2 cellular contexts compared by ENCODE assay signal in genomic region chr4:143714290-143714625, GRCh38.
TF ChIP-seq lines count a peak whose summit lies in the region.

No MANE protein-coding gene starts in this region.

TF ChIP-seq in GM23338, 12 proteins besides CTCF, POLR2A, EP300 and RAD21:
- TF ChIP-seq EZH2 (IDR thresholded peaks at IDR 0.05; ENCODE audit: low read depth, unreplicated experiment): no peak
- TF ChIP-seq, protein P1, sequence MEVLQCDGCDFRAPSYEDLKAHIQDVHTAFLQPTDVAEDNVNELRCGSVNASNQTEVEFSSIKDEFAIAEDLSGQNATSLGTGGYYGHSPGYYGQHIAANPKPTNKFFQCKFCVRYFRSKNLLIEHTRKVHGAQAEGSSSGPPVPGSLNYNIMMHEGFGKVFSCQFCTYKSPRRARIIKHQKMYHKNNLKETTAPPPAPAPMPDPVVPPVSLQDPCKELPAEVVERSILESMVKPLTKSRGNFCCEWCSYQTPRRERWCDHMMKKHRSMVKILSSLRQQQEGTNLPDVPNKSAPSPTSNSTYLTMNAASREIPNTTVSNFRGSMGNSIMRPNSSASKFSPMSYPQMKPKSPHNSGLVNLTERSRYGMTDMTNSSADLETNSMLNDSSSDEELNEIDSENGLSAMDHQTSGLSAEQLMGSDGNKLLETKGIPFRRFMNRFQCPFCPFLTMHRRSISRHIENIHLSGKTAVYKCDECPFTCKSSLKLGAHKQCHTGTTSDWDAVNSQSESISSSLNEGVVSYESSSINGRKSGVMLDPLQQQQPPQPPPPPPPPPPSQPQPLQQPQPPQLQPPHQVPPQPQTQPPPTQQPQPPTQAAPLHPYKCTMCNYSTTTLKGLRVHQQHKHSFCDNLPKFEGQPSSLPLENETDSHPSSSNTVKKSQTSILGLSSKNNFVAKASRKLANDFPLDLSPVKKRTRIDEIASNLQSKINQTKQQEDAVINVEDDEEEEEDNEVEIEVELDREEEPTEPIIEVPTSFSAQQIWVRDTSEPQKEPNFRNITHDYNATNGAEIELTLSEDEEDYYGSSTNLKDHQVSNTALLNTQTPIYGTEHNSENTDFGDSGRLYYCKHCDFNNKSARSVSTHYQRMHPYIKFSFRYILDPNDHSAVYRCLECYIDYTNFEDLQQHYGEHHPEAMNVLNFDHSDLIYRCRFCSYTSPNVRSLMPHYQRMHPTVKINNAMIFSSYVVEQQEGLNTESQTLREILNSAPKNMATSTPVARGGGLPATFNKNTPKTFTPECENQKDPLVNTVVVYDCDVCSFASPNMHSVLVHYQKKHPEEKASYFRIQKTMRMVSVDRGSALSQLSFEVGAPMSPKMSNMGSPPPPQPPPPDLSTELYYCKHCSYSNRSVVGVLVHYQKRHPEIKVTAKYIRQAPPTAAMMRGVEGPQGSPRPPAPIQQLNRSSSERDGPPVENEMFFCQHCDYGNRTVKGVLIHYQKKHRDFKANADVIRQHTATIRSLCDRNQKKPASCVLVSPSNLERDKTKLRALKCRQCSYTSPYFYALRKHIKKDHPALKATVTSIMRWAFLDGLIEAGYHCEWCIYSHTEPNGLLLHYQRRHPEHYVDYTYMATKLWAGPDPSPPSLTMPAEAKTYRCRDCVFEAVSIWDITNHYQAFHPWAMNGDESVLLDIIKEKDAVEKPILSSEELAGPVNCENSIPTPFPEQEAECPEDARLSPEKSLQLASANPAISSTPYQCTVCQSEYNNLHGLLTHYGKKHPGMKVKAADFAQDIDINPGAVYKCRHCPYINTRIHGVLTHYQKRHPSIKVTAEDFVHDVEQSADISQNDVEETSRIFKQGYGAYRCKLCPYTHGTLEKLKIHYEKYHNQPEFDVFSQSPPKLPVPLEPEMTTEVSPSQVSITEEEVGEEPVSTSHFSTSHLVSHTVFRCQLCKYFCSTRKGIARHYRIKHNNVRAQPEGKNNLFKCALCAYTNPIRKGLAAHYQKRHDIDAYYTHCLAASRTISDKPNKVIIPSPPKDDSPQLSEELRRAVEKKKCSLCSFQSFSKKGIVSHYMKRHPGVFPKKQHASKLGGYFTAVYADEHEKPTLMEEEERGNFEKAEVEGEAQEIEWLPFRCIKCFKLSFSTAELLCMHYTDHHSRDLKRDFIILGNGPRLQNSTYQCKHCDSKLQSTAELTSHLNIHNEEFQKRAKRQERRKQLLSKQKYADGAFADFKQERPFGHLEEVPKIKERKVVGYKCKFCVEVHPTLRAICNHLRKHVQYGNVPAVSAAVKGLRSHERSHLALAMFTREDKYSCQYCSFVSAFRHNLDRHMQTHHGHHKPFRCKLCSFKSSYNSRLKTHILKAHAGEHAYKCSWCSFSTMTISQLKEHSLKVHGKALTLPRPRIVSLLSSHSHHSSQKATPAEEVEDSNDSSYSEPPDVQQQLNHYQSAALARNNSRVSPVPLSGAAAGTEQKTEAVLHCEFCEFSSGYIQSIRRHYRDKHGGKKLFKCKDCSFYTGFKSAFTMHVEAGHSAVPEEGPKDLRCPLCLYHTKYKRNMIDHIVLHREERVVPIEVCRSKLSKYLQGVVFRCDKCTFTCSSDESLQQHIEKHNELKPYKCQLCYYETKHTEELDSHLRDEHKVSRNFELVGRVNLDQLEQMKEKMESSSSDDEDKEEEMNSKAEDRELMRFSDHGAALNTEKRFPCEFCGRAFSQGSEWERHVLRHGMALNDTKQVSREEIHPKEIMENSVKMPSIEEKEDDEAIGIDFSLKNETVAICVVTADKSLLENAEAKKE (CRISPR knock-in tag; IDR thresholded peaks at IDR 0.05): no peak
- no peak for TF ChIP-seq ETS1 (IDR thresholded peaks at IDR 0.05)
- TF ChIP-seq REST (IDR thresholded peaks at IDR 0.05; ENCODE audit: unreplicated experiment): no peak
- TF ChIP-seq ZNF331 (CRISPR knock-in tag; IDR thresholded peaks at IDR 0.05; ENCODE audit: low read depth): no peak

TF ChIP-seq in H1, 55 proteins besides CTCF, POLR2A, EP300 and RAD21:
- TF ChIP-seq E2F6 (IDR thresholded peaks at IDR 0.05) (no peak), KDM5A (IDR thresholded peaks at IDR 0.05; ENCODE audit: low read length) (no peak), RFX5 (IDR thresholded peaks at IDR 0.05; ENCODE audit: borderline replicate concordance, low read depth, low read length) (no peak), CBX5 (IDR thresholded peaks at IDR 0.05; ENCODE audit: low read depth, low read length) (no peak), SIX5 (IDR thresholded peaks at IDR 0.05; ENCODE audit: low read depth, low read length) (no peak), SIRT6 (IDR thresholded peaks at IDR 0.05; ENCODE audit: low read length) (no peak), KDM1A (IDR thresholded peaks at IDR 0.05; ENCODE audit: borderline replicate concordance, low read length) (no peak)
